18 cellular contexts compared by ENCODE assay signal in genomic region chr4:77127837-77128621, GRCh38. TPM values are rescaled to one million over a fixed set of nuclear protein-coding genes. Genes with fewer than 3 reads are reported as not detected.
DNase-seq lines count a peak whose midpoint lies in the region; ATAC-seq, FAIRE-seq and TF ChIP-seq lines count a peak whose summit lies in the region.
"Had no signal": no experiment of that assay in that cellular context is flagged by ENCODE, and none has a peak within 500 bp of the region (broad histone marks: within the 10 kb centered on the region; RNA-seq: fewer than 3 reads in every experiment).

No MANE protein-coding gene starts in this region.

- intact Hi-C loops in mammary epithelial cell (cut with micrococcal nuclease) (no loop called here), MCF 10A (cut with micrococcal nuclease) (no loop called here), K562 (cut with micrococcal nuclease) (no loop called here), uterus (cut with DNase I; ENCODE audit: low total_unique reads) (no loop called here)

- WGBS in mammary epithelial cell (ENCODE audit: low coverage, missing lambda C conversion rate) = 77% methylated on average over 11 of the region's 11 CpGs
- 5% methylated on average over 11 of the region's 11 CpGs for WGBS in K562 (ENCODE audit: insufficient coverage, low coverage, missing lambda C conversion rate)

- H3K4me2 ChIP-seq in mammary epithelial cell (ENCODE audit: insufficient read depth, low read depth, low read length) (no peak overlapping the region), K562 (ENCODE audit: insufficient read depth, low read length) (no peak overlapping the region)

- H3K79me2 ChIP-seq in mammary epithelial cell (ENCODE audit: insufficient read depth, low read length) (no peaks in the 10 kb centered on the region), K562 (ENCODE audit: control insufficient read depth, insufficient read depth, low read length) (no peaks in the 10 kb centered on the region)

- CTCF ChIA-PET in mammary epithelial cell (lab: Charles Lee; ENCODE audit: low non-redundant PET) = no interaction called here
- CTCF ChIA-PET in MCF 10A (lab: Yijun Ruan, JAX) = interaction anchor here (0.9 to 1.3 kb wide), 2 partner anchors 12 to 32 kb away, joined by 3 to 6 read pairs; no protein-coding TSS in a partner anchor
- CTCF ChIA-PET in K562 (lab: Yijun Ruan, JAX; ENCODE audit: low intra/inter-chr PET ratio) = no interaction called here

- H3K36me3 ChIP-seq in mammary epithelial cell (ENCODE audit: insufficient read depth, low read length) (no peaks in the 10 kb centered on the region), K562 (ENCODE audit: control insufficient read depth, insufficient read depth, low read length) (no peaks in the 10 kb centered on the region), uterus (no peaks in the 10 kb centered on the region)
- H3K36me3 ChIP-seq: breast epithelium had no signal

- H3K27ac ChIP-seq in mammary epithelial cell (ENCODE audit: insufficient read depth, low read depth, low read length) (no peak overlapping the region), K562 (ENCODE audit: extremely low read depth, low read depth, low read length) (no peak overlapping the region; the same call in 2 of the 3 replicates), uterus (peak overlapping the region; percentile 45 to 55)
- H3K27ac ChIP-seq: breast epithelium had no signal

- no peak overlapping the region for H3K4me3 ChIP-seq in mammary epithelial cell (replicated peaks in 1 of 3; ENCODE audit: insufficient read depth in 1 of 3, low read depth in 2 of 3, low read length in 3 of 3)
- H3K4me3 ChIP-seq in K562 = no peak overlapping the region
- no peak overlapping the region for H3K4me3 ChIP-seq in uterus
- H3K4me3 ChIP-seq: breast epithelium, GM12878 had no signal

- FAIRE-seq in K562 (lab: Jason Lieb, UNC) (no peak), GM19239 (lab: Jason Lieb, UNC) (no peak)
- FAIRE-seq: endothelial cell of umbilical vein, GM12878, urothelium cell line had no signal

- H3K9ac ChIP-seq in mammary epithelial cell (ENCODE audit: insufficient read depth, low read length) (no peak overlapping the region), K562 (ENCODE audit: insufficient read depth in 1 of 2, low read depth in 2 of 2, low read length in 2 of 2) (no peak overlapping the region)

- BruUV-seq in mammary epithelial cell (replicated peaks; lab: Mats Ljungman, UMichigan) = no TSS peak
- BruUV-seq in MCF 10A (replicated peaks; lab: Mats Ljungman, UMichigan) = no TSS peak
- no TSS peak for BruUV-seq in K562 (replicated peaks; lab: Mats Ljungman, UMichigan)

- no peaks in the 10 kb centered on the region for H3K36me3 Mint-ChIP-seq in MCF 10A (ENCODE audit: insufficient read depth, unreplicated experiment)
- peaks cover 0 to 2% (median 0%) of the 10 kb centered on the region in 3 donors for H3K36me3 Mint-ChIP-seq in naive thymus-derived CD8-positive, alpha-beta T cell

- TF ChIP-seq CTCF in mammary epithelial cell (conservative IDR thresholded peaks at IDR 0.05 in 1 of 2, IDR thresholded peaks at IDR 0.05 in 1 of 2; ENCODE audit: extremely low read depth in 1 of 2, insufficient read depth in 1 of 2, low read depth in 1 of 2, low read length in 2 of 2) = no peak
- TF ChIP-seq CTCF in MCF 10A (IDR thresholded peaks at IDR 0.05; ENCODE audit: unreplicated experiment) = no peak
- TF ChIP-seq CTCF in K562 (IDR thresholded peaks at IDR 0.05 in 2 of 3, conservative IDR thresholded peaks at IDR 0.05 in 1 of 3; ENCODE audit: insufficient read depth in 2 of 3, low read depth in 1 of 3, low read length in 3 of 3) = no peak
- TF ChIP-seq CTCF in uterus (IDR thresholded peaks at IDR 0.05) = no peak

- TF ChIP-seq RAD21 in K562 (CRISPR knock-in tag; conservative IDR thresholded peaks at IDR 0.05 in 1 of 2, IDR thresholded peaks at IDR 0.05 in 1 of 2) = no peak

- ATAC-seq in K562 = peak; percentile 40; the same call in 2 of the 3 replicates
- ATAC-seq in naive thymus-derived CD8-positive, alpha-beta T cell = no peak
- ATAC-seq: activated CD8-positive, alpha-beta T cell treated with anti-CD3 and anti-CD28 coated beads, Interleukin-2, amount 10 ng/mL, durations not matched to agents 7 days and 5 days; Panc1 had no signal

- no peaks in the 10 kb centered on the region for H3K9me3 Mint-ChIP-seq in MCF 10A (ENCODE audit: unreplicated experiment)
- H3K9me3 Mint-ChIP-seq in naive thymus-derived CD8-positive, alpha-beta T cell = peaks cover 0 to 4% (median 0%) of the 10 kb centered on the region in 9 donors

- TF ChIP-seq EP300 in K562 (IDR thresholded peaks at IDR 0.05; ENCODE audit: low read length) = no peak

- in situ Hi-C loops in mammary epithelial cell (cut with MboI; ENCODE audit: low sequenced_read_pairs in 2 of 2) = no loop called here
- in situ Hi-C loops in K562 (cut with MboI) = no loop called here

- H3K27me3 Mint-ChIP-seq in MCF 10A (ENCODE audit: insufficient read depth, unreplicated experiment) = no peaks in the 10 kb centered on the region
- peaks cover 0 to 3% (median 0%) of the 10 kb centered on the region in 5 donors for H3K27me3 Mint-ChIP-seq in naive thymus-derived CD8-positive, alpha-beta T cell

- H3K4me1 ChIP-seq in mammary epithelial cell (ENCODE audit: insufficient read depth, low read length) (no peaks in the 10 kb centered on the region), K562 (replicated peaks in 1 of 2; ENCODE audit: control insufficient read depth in 2 of 2, insufficient read depth in 2 of 2, low read length in 2 of 2) (peaks cover 0 to 6% of the 10 kb centered on the region in 2 experiments; a peak in 1 of 5 replicates), uterus (no peaks in the 10 kb centered on the region)
- H3K4me1 ChIP-seq: breast epithelium had no signal

- dilution Hi-C loops in mammary epithelial cell (cut with HindIII; ENCODE audit: low sequenced_read_pairs) = no loop called here

- POLR2A ChIA-PET in MCF 10A (lab: Yijun Ruan, JAX) = interaction anchor here (0.8 to 1.5 kb wide), 4 partner anchors 12 to 29 kb away, joined by 3 to 6 read pairs (median 4); partner anchors contain the start of gene CCNG2
- POLR2A ChIA-PET in K562 (lab: Yijun Ruan, JAX) = interaction anchor here (1.1 kb wide), 1 partner anchor 11 kb away, joined by 4 read pairs; no protein-coding TSS in a partner anchor
- POLR2A ChIA-PET in naive thymus-derived CD8-positive, alpha-beta T cell (lab: Charles Lee) = no interaction called here

- no peak overlapping the region for H3K27ac Mint-ChIP-seq in MCF 10A (ENCODE audit: low read depth, unreplicated experiment)
- peak overlapping the region in 6 of 10 donors; percentile 29 to 70 (median 46) for H3K27ac Mint-ChIP-seq in naive thymus-derived CD8-positive, alpha-beta T cell
- H3K27ac Mint-ChIP-seq: T-helper 1 cell treated with Interleukin-12 subunit alpha and Interleukin-12 subunit beta and Interleukin-4 antibody, amounts not matched to agents 30 μg/mL and 1 μg/mL, for 36 hours had no signal

- H3K4me3 Mint-ChIP-seq in MCF 10A (ENCODE audit: unreplicated experiment) = no peak overlapping the region
- no peak overlapping the region for H3K4me3 Mint-ChIP-seq in naive thymus-derived CD8-positive, alpha-beta T cell
- H3K4me3 Mint-ChIP-seq: activated CD8-positive, alpha-beta T cell treated with anti-CD3 and anti-CD28 coated beads, Interleukin-2, amount 10 ng/mL, durations not matched to agents 7 days and 5 days; T-helper 1 cell treated with Interleukin-12 subunit alpha and Interleukin-12 subunit beta and Interleukin-4 antibody, amounts not matched to agents 30 μg/mL and 1 μg/mL, for 36 hours had no signal

- TF ChIP-seq POLR2A in K562 (conservative IDR thresholded peaks at IDR 0.05) (no peak), uterus (IDR thresholded peaks at IDR 0.05) (no peak)

- no peaks in the 10 kb centered on the region for H3K9me1 ChIP-seq in K562 (ENCODE audit: control insufficient read depth, insufficient read depth, low read length)

- DNase-seq in mammary epithelial cell (no peak), MCF 10A (ENCODE audit: unreplicated experiment) (no peak), K562 (ENCODE audit: extremely low read depth in 1 of 4, low spot score in 3 of 4) (no peak), uterus (no peak), NCI-H446 treated with DMSO at 0.1 percent for 48 hours (lab: John Stamatoyannopoulos, UW) (no peak), GM19239 (ENCODE audit: insufficient read length, low spot score) (no peak), cortex of kidney (lab: John Stamatoyannopoulos, UW) (no peak)
- no peak for DNase-seq in naive thymus-derived CD8-positive, alpha-beta T cell
- DNase-seq: activated CD8-positive, alpha-beta T cell treated with anti-CD3 and anti-CD28 coated beads, Interleukin-2, amount 10 ng/mL, durations not matched to agents 7 days and 5 days; activated effector memory CD4-positive, alpha-beta T cell treated with Interleukin-2 at 50 U/mL for 16 hours; DMS79; stimulated activated CD8-positive, alpha-beta memory T cell treated with anti-CD3 and anti-CD28 coated beads, Interleukin-4, amount 100 ng/mL, for 48 hours had no signal

- no peaks in the 10 kb centered on the region for H4K20me1 ChIP-seq in mammary epithelial cell (ENCODE audit: insufficient read depth, low read length)
- H4K20me1 ChIP-seq in K562 (replicated peaks; ENCODE audit: control insufficient read depth, insufficient read depth, low read length) = no peaks in the 10 kb centered on the region

- peak overlapping the region; percentile 17 for H2AFZ ChIP-seq in mammary epithelial cell (ENCODE audit: low read depth, low read length)
- 0 out of 2 replicates have a peak overlapping the region, but pooled peaks have one; percentile 19 for H2AFZ ChIP-seq in K562 (ENCODE audit: low read depth, low read length)

- H3K4me1 Mint-ChIP-seq in MCF 10A (ENCODE audit: insufficient read depth, unreplicated experiment) = no peaks in the 10 kb centered on the region
- peaks cover 7 to 50% (median 21%) of the 10 kb centered on the region in 4 donors for H3K4me1 Mint-ChIP-seq in naive thymus-derived CD8-positive, alpha-beta T cell

- peaks cover 4% of the 10 kb centered on the region for H3K27me3 ChIP-seq in mammary epithelial cell (ENCODE audit: insufficient read depth, low read length)
- H3K27me3 ChIP-seq in K562 (ENCODE audit: control insufficient read depth in 2 of 2, insufficient read depth in 2 of 2, low read length in 2 of 2) = peaks cover 13 to 20% of the 10 kb centered on the region in 2 experiments; a peak in 4 of 5 replicates
- H3K27me3 ChIP-seq in uterus = no peaks in the 10 kb centered on the region
- H3K27me3 ChIP-seq: breast epithelium had no signal

- H3K9me3 ChIP-seq in mammary epithelial cell (replicated peaks; ENCODE audit: insufficient read depth, low read length) (no peaks in the 10 kb centered on the region), K562 (replicated peaks; ENCODE audit: control insufficient read depth, insufficient read depth, low read depth, low read length) (no peaks in the 10 kb centered on the region), uterus (no peaks in the 10 kb centered on the region)
- H3K9me3 ChIP-seq: breast epithelium had no signal

RNA-seq across cellular contexts. Expression of gene CCNG2, which starts 29.0 kb away (rescaled TPM):
- total RNA-seq in mammary epithelial cell = 10 to 100 TPM; 45.8 to 80.2 TPM
- 24.2 TPM for polyA plus RNA-seq in mammary epithelial cell
- 53.7 TPM for polyA minus RNA-seq in mammary epithelial cell
- 23.5 and 28.5 TPM in 2 replicates for total RNA-seq in MCF 10A (2022)
- 8.9 and 21.5 TPM in 2 replicates for total RNA-seq in K562 (2011; cell fraction: chromatin; rRNA removed; ENCODE audit: low replicate concordance)
- total RNA-seq in K562 (2011; cell fraction: nucleolus; rRNA removed) = 6.2 and 6.3 TPM in 2 replicates
- total RNA-seq in K562 (2011; cell fraction: nucleoplasm; rRNA removed) = 9.2 and 12.8 TPM in 2 replicates
- total RNA-seq in K562 (2014; rRNA removed) = 1.00 and 1.0 TPM in 2 replicates
- 2.9 and 3.6 TPM in 2 replicates for total RNA-seq in K562 (2014; rRNA removed; fragmentation: Illumina TruSeq; extraction: Trizol)
- 1.1 and 1.6 TPM in 2 replicates for total RNA-seq in K562 (2015; rRNA removed; fragmentation: Illumina TruSeq; extraction: Trizol)
- total RNA-seq in K562 (2021) = 3.9 and 5.8 TPM in 2 replicates
- 6.6 and 7.8 TPM in 2 replicates for polyA plus RNA-seq in K562 (2011; rRNA removed)
- 0.48 and 3.1 TPM in 2 replicates for polyA plus RNA-seq in K562 (2011; cell fraction: cytosol; rRNA removed)
- 5.6 and 16.1 TPM in 2 replicates for polyA plus RNA-seq in K562 (2011; cell fraction: nucleus; rRNA removed)
- 3.6 and 10.5 TPM in 2 replicates for polyA plus RNA-seq in K562 (2012)
- polyA plus RNA-seq in K562 (2014; fragmentation: Illumina TruSeq; extraction: Trizol) = 4.2 and 4.4 TPM in 2 replicates
- polyA plus RNA-seq in K562 (2014; fragmentation: Nextera tagmentation; extraction: Ambion mirVana) = 1 to 10 TPM in 1 of 2 experiments, under 1 TPM in 1; 0.49 to 1.5 TPM
- polyA plus RNA-seq in K562 (2014; rRNA removed) = 1.3 and 3.9 TPM in 2 replicates
- polyA minus RNA-seq in K562 (2011; rRNA and poly(A)+ RNA removed) = 3.4 and 5.7 TPM in 2 replicates
- polyA minus RNA-seq in K562 (2011; cell fraction: cytosol; rRNA and poly(A)+ RNA removed) = 1.2 and 1.6 TPM in 2 replicates
- 3.0 and 10.6 TPM in 2 replicates for polyA minus RNA-seq in K562 (2011; cell fraction: nucleus; rRNA and poly(A)+ RNA removed)
- 10 to 100 TPM; 36.3 to 38.1 TPM for total RNA-seq in naive thymus-derived CD8-positive, alpha-beta T cell
- polyA plus RNA-seq in naive thymus-derived CD8-positive, alpha-beta T cell = 10 to 100 TPM; 10.2 to 15.3 (median 13.7) TPM
- total RNA-seq in uterus = 10 to 100 TPM; 21.3 to 67.0 (median 28.7) TPM

RNA-seq across cellular contexts. Expression of gene CCNI, which starts 52.2 kb away (rescaled TPM):
- total RNA-seq in mammary epithelial cell (100 to 1,000 TPM; 177 to 250 TPM), MCF 10A (2022) (297 and 368 TPM in 2 replicates), K562 (2014; rRNA removed) (49.8 and 63.9 TPM in 2 replicates), K562 (2014; rRNA removed; fragmentation: Illumina TruSeq; extraction: Trizol) (103 and 111 TPM in 2 replicates), K562 (2015; rRNA removed; fragmentation: Illumina TruSeq; extraction: Trizol) (96.4 and 98.5 TPM in 2 replicates), K562 (2021) (150 and 158 TPM in 2 replicates), uterus (100 to 1,000 TPM; 137 to 471 (median 239) TPM)
- polyA plus RNA-seq in mammary epithelial cell (206 TPM), K562 (2011; rRNA removed) (131 and 145 TPM in 2 replicates), K562 (2014; fragmentation: Illumina TruSeq; extraction: Trizol) (155 and 159 TPM in 2 replicates), K562 (2014; fragmentation: Nextera tagmentation; extraction: Ambion mirVana) (10 to 100 TPM; 43.3 to 60.2 TPM), K562 (2014; rRNA removed) (56.9 and 59.3 TPM in 2 replicates)
- polyA minus RNA-seq in mammary epithelial cell = 499 TPM
- 61.5 and 108 TPM in 2 replicates for total RNA-seq in K562 (2011; cell fraction: chromatin; rRNA removed; ENCODE audit: low replicate concordance)
- total RNA-seq in K562 (2011; cell fraction: nucleolus; rRNA removed) = 59.0 and 66.8 TPM in 2 replicates
- 81.6 and 117 TPM in 2 replicates for total RNA-seq in K562 (2011; cell fraction: nucleoplasm; rRNA removed)
- 69.6 and 115 TPM in 2 replicates for polyA plus RNA-seq in K562 (2011; cell fraction: cytosol; rRNA removed)
- 40.9 and 50.4 TPM in 2 replicates for polyA plus RNA-seq in K562 (2011; cell fraction: nucleus; rRNA removed)
- 173 and 178 TPM in 2 replicates for polyA plus RNA-seq in K562 (2012)
- polyA minus RNA-seq in K562 (2011; rRNA and poly(A)+ RNA removed) = 398 and 462 TPM in 2 replicates
- 192 and 200 TPM in 2 replicates for polyA minus RNA-seq in K562 (2011; cell fraction: cytosol; rRNA and poly(A)+ RNA removed)
- 31.0 and 74.8 TPM in 2 replicates for polyA minus RNA-seq in K562 (2011; cell fraction: nucleus; rRNA and poly(A)+ RNA removed)
- total RNA-seq in naive thymus-derived CD8-positive, alpha-beta T cell = 100 to 1,000 TPM; 309 to 315 TPM
- 100 to 1,000 TPM; 304 to 350 (median 348) TPM for polyA plus RNA-seq in naive thymus-derived CD8-positive, alpha-beta T cell

Comparison
In these comparisons a context has a peak if more than half of its experiments do, and no peak if none do; other contexts are left out.
1. H3K27ac ChIP-seq: peak in uterus (2 of 2); none in mammary epithelial cell (single experiment) and K562 (single experiment).